Comparison of ENCODE assay signal across 1 cellular context in the genomic region with DNA sequence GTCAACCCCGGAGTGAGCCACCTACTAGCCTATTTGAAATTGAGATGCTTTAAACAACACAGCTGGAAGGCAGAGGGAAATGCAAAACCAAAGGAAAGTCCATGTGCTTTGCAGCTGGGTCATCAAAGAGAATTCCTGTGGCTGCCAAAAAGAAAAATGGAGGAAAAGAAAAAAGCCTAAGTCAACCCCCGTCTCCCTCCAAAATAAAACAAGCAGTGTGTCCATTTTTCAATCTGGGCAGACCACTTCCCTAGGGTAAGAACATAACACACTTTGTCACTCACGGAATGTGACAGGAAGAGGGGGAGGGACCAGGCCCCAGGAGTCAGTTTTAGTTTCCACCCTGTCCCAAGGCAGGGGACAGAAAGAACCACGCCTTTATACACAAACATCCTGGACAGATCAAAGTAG.
TF ChIP-seq lines count a peak whose summit lies in the region.

No MANE protein-coding gene starts in this region.

TF ChIP-seq in GM23338, 12 proteins besides CTCF, POLR2A, EP300 and RAD21 (continued from another document):
- TF ChIP-seq, protein P1, sequence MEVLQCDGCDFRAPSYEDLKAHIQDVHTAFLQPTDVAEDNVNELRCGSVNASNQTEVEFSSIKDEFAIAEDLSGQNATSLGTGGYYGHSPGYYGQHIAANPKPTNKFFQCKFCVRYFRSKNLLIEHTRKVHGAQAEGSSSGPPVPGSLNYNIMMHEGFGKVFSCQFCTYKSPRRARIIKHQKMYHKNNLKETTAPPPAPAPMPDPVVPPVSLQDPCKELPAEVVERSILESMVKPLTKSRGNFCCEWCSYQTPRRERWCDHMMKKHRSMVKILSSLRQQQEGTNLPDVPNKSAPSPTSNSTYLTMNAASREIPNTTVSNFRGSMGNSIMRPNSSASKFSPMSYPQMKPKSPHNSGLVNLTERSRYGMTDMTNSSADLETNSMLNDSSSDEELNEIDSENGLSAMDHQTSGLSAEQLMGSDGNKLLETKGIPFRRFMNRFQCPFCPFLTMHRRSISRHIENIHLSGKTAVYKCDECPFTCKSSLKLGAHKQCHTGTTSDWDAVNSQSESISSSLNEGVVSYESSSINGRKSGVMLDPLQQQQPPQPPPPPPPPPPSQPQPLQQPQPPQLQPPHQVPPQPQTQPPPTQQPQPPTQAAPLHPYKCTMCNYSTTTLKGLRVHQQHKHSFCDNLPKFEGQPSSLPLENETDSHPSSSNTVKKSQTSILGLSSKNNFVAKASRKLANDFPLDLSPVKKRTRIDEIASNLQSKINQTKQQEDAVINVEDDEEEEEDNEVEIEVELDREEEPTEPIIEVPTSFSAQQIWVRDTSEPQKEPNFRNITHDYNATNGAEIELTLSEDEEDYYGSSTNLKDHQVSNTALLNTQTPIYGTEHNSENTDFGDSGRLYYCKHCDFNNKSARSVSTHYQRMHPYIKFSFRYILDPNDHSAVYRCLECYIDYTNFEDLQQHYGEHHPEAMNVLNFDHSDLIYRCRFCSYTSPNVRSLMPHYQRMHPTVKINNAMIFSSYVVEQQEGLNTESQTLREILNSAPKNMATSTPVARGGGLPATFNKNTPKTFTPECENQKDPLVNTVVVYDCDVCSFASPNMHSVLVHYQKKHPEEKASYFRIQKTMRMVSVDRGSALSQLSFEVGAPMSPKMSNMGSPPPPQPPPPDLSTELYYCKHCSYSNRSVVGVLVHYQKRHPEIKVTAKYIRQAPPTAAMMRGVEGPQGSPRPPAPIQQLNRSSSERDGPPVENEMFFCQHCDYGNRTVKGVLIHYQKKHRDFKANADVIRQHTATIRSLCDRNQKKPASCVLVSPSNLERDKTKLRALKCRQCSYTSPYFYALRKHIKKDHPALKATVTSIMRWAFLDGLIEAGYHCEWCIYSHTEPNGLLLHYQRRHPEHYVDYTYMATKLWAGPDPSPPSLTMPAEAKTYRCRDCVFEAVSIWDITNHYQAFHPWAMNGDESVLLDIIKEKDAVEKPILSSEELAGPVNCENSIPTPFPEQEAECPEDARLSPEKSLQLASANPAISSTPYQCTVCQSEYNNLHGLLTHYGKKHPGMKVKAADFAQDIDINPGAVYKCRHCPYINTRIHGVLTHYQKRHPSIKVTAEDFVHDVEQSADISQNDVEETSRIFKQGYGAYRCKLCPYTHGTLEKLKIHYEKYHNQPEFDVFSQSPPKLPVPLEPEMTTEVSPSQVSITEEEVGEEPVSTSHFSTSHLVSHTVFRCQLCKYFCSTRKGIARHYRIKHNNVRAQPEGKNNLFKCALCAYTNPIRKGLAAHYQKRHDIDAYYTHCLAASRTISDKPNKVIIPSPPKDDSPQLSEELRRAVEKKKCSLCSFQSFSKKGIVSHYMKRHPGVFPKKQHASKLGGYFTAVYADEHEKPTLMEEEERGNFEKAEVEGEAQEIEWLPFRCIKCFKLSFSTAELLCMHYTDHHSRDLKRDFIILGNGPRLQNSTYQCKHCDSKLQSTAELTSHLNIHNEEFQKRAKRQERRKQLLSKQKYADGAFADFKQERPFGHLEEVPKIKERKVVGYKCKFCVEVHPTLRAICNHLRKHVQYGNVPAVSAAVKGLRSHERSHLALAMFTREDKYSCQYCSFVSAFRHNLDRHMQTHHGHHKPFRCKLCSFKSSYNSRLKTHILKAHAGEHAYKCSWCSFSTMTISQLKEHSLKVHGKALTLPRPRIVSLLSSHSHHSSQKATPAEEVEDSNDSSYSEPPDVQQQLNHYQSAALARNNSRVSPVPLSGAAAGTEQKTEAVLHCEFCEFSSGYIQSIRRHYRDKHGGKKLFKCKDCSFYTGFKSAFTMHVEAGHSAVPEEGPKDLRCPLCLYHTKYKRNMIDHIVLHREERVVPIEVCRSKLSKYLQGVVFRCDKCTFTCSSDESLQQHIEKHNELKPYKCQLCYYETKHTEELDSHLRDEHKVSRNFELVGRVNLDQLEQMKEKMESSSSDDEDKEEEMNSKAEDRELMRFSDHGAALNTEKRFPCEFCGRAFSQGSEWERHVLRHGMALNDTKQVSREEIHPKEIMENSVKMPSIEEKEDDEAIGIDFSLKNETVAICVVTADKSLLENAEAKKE (CRISPR knock-in tag; IDR thresholded peaks at IDR 0.05), result no peak
- no peak for TF ChIP-seq ZNF331 (CRISPR knock-in tag; IDR thresholded peaks at IDR 0.05; ENCODE audit: low read depth)
- TF ChIP-seq, protein P2, sequence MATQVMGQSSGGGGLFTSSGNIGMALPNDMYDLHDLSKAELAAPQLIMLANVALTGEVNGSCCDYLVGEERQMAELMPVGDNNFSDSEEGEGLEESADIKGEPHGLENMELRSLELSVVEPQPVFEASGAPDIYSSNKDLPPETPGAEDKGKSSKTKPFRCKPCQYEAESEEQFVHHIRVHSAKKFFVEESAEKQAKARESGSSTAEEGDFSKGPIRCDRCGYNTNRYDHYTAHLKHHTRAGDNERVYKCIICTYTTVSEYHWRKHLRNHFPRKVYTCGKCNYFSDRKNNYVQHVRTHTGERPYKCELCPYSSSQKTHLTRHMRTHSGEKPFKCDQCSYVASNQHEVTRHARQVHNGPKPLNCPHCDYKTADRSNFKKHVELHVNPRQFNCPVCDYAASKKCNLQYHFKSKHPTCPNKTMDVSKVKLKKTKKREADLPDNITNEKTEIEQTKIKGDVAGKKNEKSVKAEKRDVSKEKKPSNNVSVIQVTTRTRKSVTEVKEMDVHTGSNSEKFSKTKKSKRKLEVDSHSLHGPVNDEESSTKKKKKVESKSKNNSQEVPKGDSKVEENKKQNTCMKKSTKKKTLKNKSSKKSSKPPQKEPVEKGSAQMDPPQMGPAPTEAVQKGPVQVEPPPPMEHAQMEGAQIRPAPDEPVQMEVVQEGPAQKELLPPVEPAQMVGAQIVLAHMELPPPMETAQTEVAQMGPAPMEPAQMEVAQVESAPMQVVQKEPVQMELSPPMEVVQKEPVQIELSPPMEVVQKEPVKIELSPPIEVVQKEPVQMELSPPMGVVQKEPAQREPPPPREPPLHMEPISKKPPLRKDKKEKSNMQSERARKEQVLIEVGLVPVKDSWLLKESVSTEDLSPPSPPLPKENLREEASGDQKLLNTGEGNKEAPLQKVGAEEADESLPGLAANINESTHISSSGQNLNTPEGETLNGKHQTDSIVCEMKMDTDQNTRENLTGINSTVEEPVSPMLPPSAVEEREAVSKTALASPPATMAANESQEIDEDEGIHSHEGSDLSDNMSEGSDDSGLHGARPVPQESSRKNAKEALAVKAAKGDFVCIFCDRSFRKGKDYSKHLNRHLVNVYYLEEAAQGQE (IDR thresholded peaks at IDR 0.05; ENCODE audit: unreplicated experiment), result no peak
